In the genomic region with DNA sequence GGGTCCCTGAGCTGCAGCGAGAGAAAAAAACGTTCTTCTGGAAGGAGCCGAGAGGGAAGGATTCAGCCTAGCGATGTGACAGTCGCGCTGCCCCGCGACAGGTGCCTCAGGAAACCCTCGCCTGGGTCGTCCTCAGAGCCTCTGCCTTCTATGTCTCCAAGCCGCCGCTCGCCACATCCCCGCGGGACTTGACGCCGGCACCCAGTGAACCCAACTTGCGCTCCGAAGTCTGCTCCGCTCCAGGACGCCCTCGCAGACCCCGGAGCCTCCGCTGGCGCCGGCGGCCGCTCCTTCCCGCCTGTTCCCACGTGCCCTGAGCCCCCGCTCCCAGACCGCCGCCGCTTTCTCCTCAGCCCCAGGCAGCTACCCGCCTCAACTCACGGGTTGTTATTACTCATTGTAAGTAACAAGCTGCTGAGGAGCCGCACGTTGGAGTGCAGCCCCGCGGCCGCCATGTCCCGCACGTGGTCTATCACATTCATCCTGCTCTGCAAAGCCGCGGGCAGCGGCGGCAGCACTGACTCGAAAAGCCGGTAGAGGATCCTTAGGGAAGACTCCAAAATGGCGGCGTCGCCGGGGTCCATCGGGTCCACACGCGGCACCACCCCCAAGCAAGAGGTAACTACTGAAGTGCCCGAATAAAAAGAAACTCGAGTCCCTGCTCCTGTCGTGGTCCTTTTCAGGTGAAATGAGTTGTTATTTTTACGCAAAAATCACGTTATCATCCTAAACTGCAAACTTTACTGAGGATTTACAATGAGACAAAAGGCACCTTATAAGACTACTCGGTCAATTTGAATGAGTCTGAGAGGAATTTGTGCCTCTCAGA, we compare ENCODE assay signal across 1 cellular context.
A peak's percentile ranks its signal among the peaks of the same experiment; 100 is the strongest.
TF ChIP-seq lines count a peak whose summit lies in the region.

ANAPC7 (minus strand) TSS at position 563 of the 829 bp plus-strand sequence; CDS start at position 482, 81 bp downstream.

TF ChIP-seq in GM12878, 131 proteins besides CTCF, POLR2A, EP300 and RAD21 (continued from another document):
- peak; percentile 91 for TF ChIP-seq POLR2AphosphoS5 (IDR thresholded peaks at IDR 0.05; ENCODE audit: low read length)
- TF ChIP-seq, protein P1, sequence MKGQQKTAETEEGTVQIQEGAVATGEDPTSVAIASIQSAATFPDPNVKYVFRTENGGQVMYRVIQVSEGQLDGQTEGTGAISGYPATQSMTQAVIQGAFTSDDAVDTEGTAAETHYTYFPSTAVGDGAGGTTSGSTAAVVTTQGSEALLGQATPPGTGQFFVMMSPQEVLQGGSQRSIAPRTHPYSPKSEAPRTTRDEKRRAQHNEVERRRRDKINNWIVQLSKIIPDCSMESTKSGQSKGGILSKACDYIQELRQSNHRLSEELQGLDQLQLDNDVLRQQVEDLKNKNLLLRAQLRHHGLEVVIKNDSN (IDR thresholded peaks at IDR 0.05; ENCODE audit: borderline replicate concordance, extremely low read length, insufficient read depth, low read depth, low read length): no peak
- TF ChIP-seq NRF1 (conservative IDR thresholded peaks at IDR 0.05; ENCODE audit: low read depth, low read length): no peak
- peak; percentile 95 for TF ChIP-seq MYB (IDR thresholded peaks at IDR 0.05; ENCODE audit: borderline replicate concordance, low read depth, low read length)
- peak; percentile 82; the same call in 1 of the 2 replicates for TF ChIP-seq TAF1 (IDR thresholded peaks at IDR 0.05; ENCODE audit: borderline replicate concordance, low read depth, low read length)
TF ChIP-seq in GM12878: peak in this region for 33.
